In genomic region chr5:144697847-144698262, GRCh38 we compare ENCODE assay signal across 12 cellular contexts.
A peak's percentile ranks its signal among the peaks of the same experiment; 100 is the strongest.
DNase-seq lines count a peak whose midpoint lies in the region; ATAC-seq and TF ChIP-seq lines count a peak whose summit lies in the region.
"Had no signal": no experiment of that assay in that cellular context is flagged by ENCODE, and none has a peak within 500 bp of the region (broad histone marks: within the 10 kb centered on the region; RNA-seq: fewer than 3 reads in every experiment).

No MANE protein-coding gene starts in this region.

- H3K36me3 ChIP-seq in PC-3 (ENCODE audit: low read depth, low read length): no peaks in the 10 kb centered on the region

- ATAC-seq in PC-3 (peak; percentile 96), HG03457 (IDR thresholded peaks at IDR 0.05; ENCODE audit: unreplicated experiment) (no peak), GM21529 (IDR thresholded peaks at IDR 0.05; ENCODE audit: unreplicated experiment) (no peak)
- ATAC-seq in activated CD8-positive, alpha-beta T cell treated with anti-CD3 and anti-CD28 coated beads for 36 hours: no peak

- CTCF ChIA-PET in PC-3 (lab: Charles Lee): no interaction called here
- CTCF ChIA-PET in activated CD8-positive, alpha-beta T cell treated with anti-CD3 and anti-CD28 coated beads for 36 hours (lab: Charles Lee): no interaction called here

- H3K4me1 ChIP-seq in PC-3 (ENCODE audit: insufficient read depth, low read length): no peaks in the 10 kb centered on the region

- no peak overlapping the region for H3K27ac ChIP-seq in PC-3 (ENCODE audit: low read length)
- peak overlapping the region; percentile 81 for H3K27ac ChIP-seq in epithelial cell of prostate

- H3F3A ChIP-seq in PC-3 (ENCODE audit: low read length, unreplicated experiment): no peaks in the 10 kb centered on the region

- peaks cover 2% of the 10 kb centered on the region for H3K9me3 Mint-ChIP-seq in activated CD8-positive, alpha-beta T cell treated with anti-CD3 and anti-CD28 coated beads for 36 hours

- POLR2A ChIA-PET in PC-3 (lab: Charles Lee; ENCODE audit: unreplicated experiment): no interaction called here
- POLR2A ChIA-PET in activated CD8-positive, alpha-beta T cell treated with anti-CD3 and anti-CD28 coated beads for 36 hours (lab: Charles Lee): no interaction called here

- no peak for TF ChIP-seq CTCF in PC-3 (conservative IDR thresholded peaks at IDR 0.05; ENCODE audit: low read depth, low read length)
- no peak for TF ChIP-seq CTCF in activated CD8-positive, alpha-beta T cell treated with anti-CD3 and anti-CD28 coated beads for 36 hours (IDR thresholded peaks at IDR 0.05)

- no peaks in the 10 kb centered on the region for H3K4me1 Mint-ChIP-seq in activated CD8-positive, alpha-beta T cell treated with anti-CD3 and anti-CD28 coated beads for 36 hours (ENCODE audit: low read depth)

- no TSS peak for BruUV-seq in PC-3 (replicated peaks; lab: Mats Ljungman, UMichigan)

- H2AFZ ChIP-seq in PC-3 (ENCODE audit: low read length): no peak overlapping the region

- no peak overlapping the region for H3K4me3 ChIP-seq in PC-3 (ENCODE audit: low read length)

- H3K27me3 ChIP-seq in PC-3 (ENCODE audit: low read length): no peaks in the 10 kb centered on the region

- no peaks in the 10 kb centered on the region for H3K36me3 Mint-ChIP-seq in activated CD8-positive, alpha-beta T cell treated with anti-CD3 and anti-CD28 coated beads for 36 hours (ENCODE audit: low read depth)

- H3K79me2 ChIP-seq in PC-3 (ENCODE audit: low read length): no peaks in the 10 kb centered on the region

- H3K9me3 ChIP-seq in PC-3 (ENCODE audit: low read length): no peaks in the 10 kb centered on the region

- H3K9ac ChIP-seq in PC-3 (ENCODE audit: low read length): no peak overlapping the region

- H3K27me3 Mint-ChIP-seq in activated CD8-positive, alpha-beta T cell treated with anti-CD3 and anti-CD28 coated beads for 36 hours: no peaks in the 10 kb centered on the region

- no peaks in the 10 kb centered on the region for H4K20me1 ChIP-seq in PC-3 (ENCODE audit: low read length)

- H3K27ac Mint-ChIP-seq in activated CD8-positive, alpha-beta T cell treated with anti-CD3 and anti-CD28 coated beads for 36 hours: no peak overlapping the region

- DNase-seq in ELR (ENCODE audit: low read depth): peak; percentile 92
- peak; percentile 62 for DNase-seq in PC-3
- DNase-seq in epithelial cell of prostate (ENCODE audit: low read depth, low spot score): peak; percentile 72
- DNase-seq in renal cortical epithelial cell (ENCODE audit: low read depth): peak; percentile 90
- DNase-seq in HT-29 (ENCODE audit: low spot score): no peak
- no peak for DNase-seq in activated CD8-positive, alpha-beta T cell treated with anti-CD3 and anti-CD28 coated beads for 36 hours
- DNase-seq: activated T-cell treated with anti-CD3 and anti-CD28 coated beads, Interleukin-2, amount 50 U/mL, for 48 hours; DMS79 treated with DMSO at 0.1 percent for 48 hours; hippocampal formation; small intestine had no signal

- H3K4me2 ChIP-seq in PC-3 (ENCODE audit: low read length): no peak overlapping the region

- intact Hi-C loops in PC-3 (cut with micrococcal nuclease): loop anchor here (5.0 kb wide), 1 partner anchor 496 kb away; no protein-coding TSS in a partner anchor
- intact Hi-C loops in activated CD8-positive, alpha-beta T cell treated with anti-CD3 and anti-CD28 coated beads for 36 hours (cut with micrococcal nuclease): no loop called here

- no peaks in the 10 kb centered on the region for H3K9me2 ChIP-seq in PC-3 (replicated peaks; ENCODE audit: low read length)

- H3K4me3 Mint-ChIP-seq in activated CD8-positive, alpha-beta T cell treated with anti-CD3 and anti-CD28 coated beads for 36 hours: no peak overlapping the region

Comparison
In these comparisons a context has a peak if more than half of its experiments do, and no peak if none do; other contexts are left out.
1. DNase-seq: peak in ELR (single experiment), PC-3 (single experiment), epithelial cell of prostate (single experiment) and renal cortical epithelial cell (single experiment); none in HT-29 (single experiment) and activated CD8-positive, alpha-beta T cell treated with anti-CD3 and anti-CD28 coated beads for 36 hours (single experiment).